Comparison of ENCODE assay signal across 8 cellular contexts in genomic region chr5:671459-672328, GRCh38. TPM values are rescaled to one million over a fixed set of nuclear protein-coding genes. Genes with fewer than 3 reads are reported as not detected.
DNase-seq lines count a peak whose midpoint lies in the region; ATAC-seq and TF ChIP-seq lines count a peak whose summit lies in the region.

No MANE protein-coding gene starts in this region.

- H3K36me3 ChIP-seq in mucosa of descending colon (ENCODE audit: low read depth) = no peaks in the 10 kb centered on the region

- H3K9me3 Mint-ChIP-seq in activated CD8-positive, alpha-beta memory T cell treated with anti-CD3 and anti-CD28 coated beads, Interleukin-2, amount 10 ng/mL, durations not matched to agents 7 days and 5 days (ENCODE audit: low read depth) = no peaks in the 10 kb centered on the region
- no peaks in the 10 kb centered on the region for H3K9me3 Mint-ChIP-seq in endothelial cell (ENCODE audit: unreplicated experiment)

- DNase-seq in SHP77 (lab: John Stamatoyannopoulos, UW) = peak; percentile 65 to 76
- no peak for DNase-seq in SHP77 treated with DMSO at 0.1 percent for 48 hours (lab: John Stamatoyannopoulos, UW)
- peak; percentile 93 for DNase-seq in NCI-H748 (lab: John Stamatoyannopoulos, UW; ENCODE audit: unreplicated experiment)
- DNase-seq in activated CD8-positive, alpha-beta memory T cell treated with anti-CD3 and anti-CD28 coated beads, Interleukin-2, amount 10 ng/mL, durations not matched to agents 7 days and 5 days = peak; percentile 75
- peak; percentile 82 for DNase-seq in endothelial cell (ENCODE audit: low spot score)
- DNase-seq in mucosa of descending colon = peak in 2 of 3 donors; percentile 86
- DNase-seq in stimulated activated CD8-positive, alpha-beta memory T cell treated with anti-CD3 and anti-CD28 coated beads, Interleukin-4, amount 100 ng/mL, for 48 hours = peak; percentile 80

- TF ChIP-seq CTCF in endothelial cell (IDR thresholded peaks at IDR 0.05; ENCODE audit: unreplicated experiment) (peak; percentile 75), mucosa of descending colon (IDR thresholded peaks at IDR 0.05) (peak; percentile 95)

- peaks cover 2% of the 10 kb centered on the region for H3K36me3 Mint-ChIP-seq in activated CD8-positive, alpha-beta memory T cell treated with anti-CD3 and anti-CD28 coated beads, Interleukin-2, amount 10 ng/mL, durations not matched to agents 7 days and 5 days
- peaks cover 11% of the 10 kb centered on the region for H3K36me3 Mint-ChIP-seq in endothelial cell (ENCODE audit: low read depth, unreplicated experiment)

- no peak overlapping the region for H3K4me3 Mint-ChIP-seq in activated CD8-positive, alpha-beta memory T cell treated with anti-CD3 and anti-CD28 coated beads, Interleukin-2, amount 10 ng/mL, durations not matched to agents 7 days and 5 days
- H3K4me3 Mint-ChIP-seq in endothelial cell (ENCODE audit: unreplicated experiment) = no peak overlapping the region

- no peaks in the 10 kb centered on the region for H3K9me3 ChIP-seq in mucosa of descending colon

- peak; percentile 48 for ATAC-seq in HG03378 (IDR thresholded peaks at IDR 0.05; ENCODE audit: unreplicated experiment)
- ATAC-seq in activated CD8-positive, alpha-beta memory T cell treated with anti-CD3 and anti-CD28 coated beads, Interleukin-2, amount 10 ng/mL, durations not matched to agents 7 days and 5 days = peak; percentile 77
- ATAC-seq in mucosa of descending colon = peak; percentile 79

- no peak overlapping the region for H3K4me3 ChIP-seq in mucosa of descending colon

- H3K4me1 ChIP-seq in mucosa of descending colon (ENCODE audit: low read depth) = peaks cover 33% of the 10 kb centered on the region

- H3K27me3 Mint-ChIP-seq in activated CD8-positive, alpha-beta memory T cell treated with anti-CD3 and anti-CD28 coated beads, Interleukin-2, amount 10 ng/mL, durations not matched to agents 7 days and 5 days = peaks cover 4% of the 10 kb centered on the region
- peaks cover 30% of the 10 kb centered on the region for H3K27me3 Mint-ChIP-seq in endothelial cell (ENCODE audit: unreplicated experiment)

- CTCF ChIA-PET in activated CD8-positive, alpha-beta memory T cell treated with anti-CD3 and anti-CD28 coated beads, Interleukin-2, amount 10 ng/mL, durations not matched to agents 7 days and 5 days (lab: Charles Lee) = interaction anchor here (1.1 to 3.3 kb wide), 4 partner anchors 198 to 234 kb away, joined by 3 to 15 read pairs (median 5); partner anchors contain the start of genes BRD9 and TRIP13

- intact Hi-C loops in mucosa of descending colon (cut with DNase I, micrococcal nuclease) = loop anchor here in 1 of 2 donors (5.0 kb wide), 1 partner anchor 231 kb away; no protein-coding TSS in a partner anchor

- no peak overlapping the region for H3K27ac Mint-ChIP-seq in activated CD8-positive, alpha-beta memory T cell treated with anti-CD3 and anti-CD28 coated beads, Interleukin-2, amount 10 ng/mL, durations not matched to agents 7 days and 5 days
- H3K27ac Mint-ChIP-seq in endothelial cell (ENCODE audit: unreplicated experiment) = no peak overlapping the region

- H3K4me1 Mint-ChIP-seq in activated CD8-positive, alpha-beta memory T cell treated with anti-CD3 and anti-CD28 coated beads, Interleukin-2, amount 10 ng/mL, durations not matched to agents 7 days and 5 days = peaks cover 5% of the 10 kb centered on the region
- no peaks in the 10 kb centered on the region for H3K4me1 Mint-ChIP-seq in endothelial cell (ENCODE audit: unreplicated experiment)

RNA-seq across cellular contexts. Expression of gene TPPP, which starts 21.5 kb away (rescaled TPM):
- total RNA-seq in activated CD8-positive, alpha-beta memory T cell treated with anti-CD3 and anti-CD28 coated beads, Interleukin-2, amount 10 ng/mL, durations not matched to agents 7 days and 5 days = under 1 TPM; 0.16 to 0.20 TPM
- total RNA-seq in endothelial cell (ENCODE audit: unreplicated experiment) (0.05 TPM), mucosa of descending colon (10 to 100 TPM in 1 of 3 donors, 1 to 10 TPM in 2; 2.2 to 18.1 (median 2.2) TPM)

RNA-seq across cellular contexts. Expression of gene CEP72, which starts 59.6 kb away (rescaled TPM):
- total RNA-seq in activated CD8-positive, alpha-beta memory T cell treated with anti-CD3 and anti-CD28 coated beads, Interleukin-2, amount 10 ng/mL, durations not matched to agents 7 days and 5 days = 10 to 100 TPM; 32.2 to 40.5 TPM
- 11.9 TPM for total RNA-seq in endothelial cell (ENCODE audit: unreplicated experiment)
- 1 to 10 TPM; 7.3 to 9.7 (median 8.8) TPM for total RNA-seq in mucosa of descending colon
